ENCODE assay signal across 13 cellular contexts in the genomic region with DNA sequence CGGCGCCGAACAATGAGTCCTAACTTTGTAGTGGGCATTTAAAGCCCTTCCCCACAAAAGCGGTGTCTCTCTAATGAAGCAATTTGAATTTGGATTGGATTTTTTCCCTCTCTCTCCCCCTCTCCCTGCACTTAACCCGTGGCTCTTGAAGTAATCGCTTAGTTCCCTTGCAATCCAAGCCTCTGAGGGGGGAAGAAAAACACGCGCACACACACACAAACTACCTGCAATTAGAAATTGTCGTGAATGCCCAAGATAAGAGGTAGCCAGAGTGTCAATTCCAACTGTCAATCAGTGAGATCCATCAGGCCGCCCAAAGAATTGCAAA. TPM values are rescaled to one million over a fixed set of nuclear protein-coding genes. Genes with fewer than 3 reads are reported as not detected.
DNase-seq lines count a peak whose midpoint lies in the region; ATAC-seq, FAIRE-seq and TF ChIP-seq lines count a peak whose summit lies in the region.
"Had no signal": no experiment of that assay in that cellular context is flagged by ENCODE, and none has a peak within 500 bp of the region (broad histone marks: within the 10 kb centered on the region; RNA-seq: fewer than 3 reads in every experiment).

No MANE protein-coding gene starts in this region.

- FAIRE-seq in HepG2 (lab: Jason Lieb, UNC) = no peak
- FAIRE-seq: small intestine had no signal

- H3K79me2 ChIP-seq in HepG2 (ENCODE audit: insufficient read depth, low read length) = no peaks in the 10 kb centered on the region

- no peak for TF ChIP-seq CTCF in HepG2 (CRISPR knock-in tag; IDR thresholded peaks at IDR 0.05)
- TF ChIP-seq CTCF in right lobe of liver (IDR thresholded peaks at IDR 0.05) = no peak

- POLR2A ChIA-PET in HepG2 (lab: Yijun Ruan, JAX) (no interaction called here), T-cell (lab: Charles Lee) (no interaction called here)

- TF ChIP-seq EP300 in HepG2 (IDR thresholded peaks at IDR 0.05; ENCODE audit: low read depth in 2 of 2, low read length in 2 of 2) = no peak
- TF ChIP-seq EP300 in HepG2 (CRISPR knock-in tag; IDR thresholded peaks at IDR 0.05; ENCODE audit: borderline replicate concordance) = no peak

- CTCF ChIA-PET in HepG2 (lab: Yijun Ruan, JAX; ENCODE audit: low intra/inter-chr PET ratio, low total read pairs) = interaction anchor here (1.3 kb wide), 1 partner anchor 103 kb away, joined by 3 read pairs; no protein-coding TSS in a partner anchor
- CTCF ChIA-PET in T-cell (lab: Charles Lee) = no interaction called here

- H4K20me1 ChIP-seq in HepG2 (ENCODE audit: insufficient read depth, low read length) = no peaks in the 10 kb centered on the region

- H3K9ac ChIP-seq in HepG2 (ENCODE audit: insufficient read depth, low read depth, low read length) = no peak overlapping the region

- BruUV-seq in HepG2 (replicated peaks; lab: Mats Ljungman, UMichigan) = no TSS peak

- TF ChIP-seq RAD21 in HepG2 (CRISPR knock-in tag; IDR thresholded peaks at IDR 0.05) = no peak

- peaks cover 5 to 8% (median 7%) of the 10 kb centered on the region in 3 donors for H3K4me1 Mint-ChIP-seq in T-cell
- peaks cover 3% of the 10 kb centered on the region for H3K4me1 Mint-ChIP-seq in memory B cell

- ATAC-seq in HepG2 (no peak), right lobe of liver (no peak), T-cell (replicated peaks in 1 of 4) (no peak), memory B cell (ENCODE audit: low read depth) (no peak), HG03139 (IDR thresholded peaks at IDR 0.05; ENCODE audit: unreplicated experiment) (no peak)

- H3K27me3 ChIP-seq in HepG2 (ENCODE audit: control insufficient read depth in 1 of 2, insufficient read depth in 2 of 2, low read length in 2 of 2) (peaks cover 15 to 86% of the 10 kb centered on the region in 2 experiments), right lobe of liver (peaks cover 0 to 22% of the 10 kb centered on the region in 2 donors)

- H3K4me2 ChIP-seq in HepG2 (ENCODE audit: low read depth, low read length) = peak overlapping the region; percentile 23; the same call in 1 of the 2 replicates

- TF ChIP-seq POLR2A in HepG2 (IDR thresholded peaks at IDR 0.05; ENCODE audit: insufficient read depth in 1 of 2, low read depth in 2 of 2, low read length in 2 of 2) (no peak), right lobe of liver (IDR thresholded peaks at IDR 0.05) (no peak)

- H3K36me3 ChIP-seq in HepG2 (replicated peaks in 1 of 2; ENCODE audit: control insufficient read depth in 1 of 2, insufficient read depth in 2 of 2, low read length in 2 of 2) = no peaks in the 10 kb centered on the region
- no peaks in the 10 kb centered on the region for H3K36me3 ChIP-seq in right lobe of liver

- intact Hi-C loops in HepG2 (cut with micrococcal nuclease; ENCODE audit: unreplicated experiment) (no loop called here), right lobe of liver (cut with DNase I) (no loop called here)

- H3K27me3 Mint-ChIP-seq in T-cell = peaks cover 42 to 46% of the 10 kb centered on the region in 2 donors
- H3K27me3 Mint-ChIP-seq in memory B cell = peaks cover 25% of the 10 kb centered on the region

- no peak overlapping the region for H2AFZ ChIP-seq in HepG2 (ENCODE audit: low read length)

- no peaks in the 10 kb centered on the region for H3K9me3 ChIP-seq in HepG2 (ENCODE audit: low read length)
- no peaks in the 10 kb centered on the region for H3K9me3 ChIP-seq in right lobe of liver

- H3K9me3 Mint-ChIP-seq in T-cell (no peaks in the 10 kb centered on the region), memory B cell (no peaks in the 10 kb centered on the region)

- H3K4me1 ChIP-seq in HepG2 (ENCODE audit: insufficient read depth, low read length) (peaks cover 6% of the 10 kb centered on the region; the same call in 1 of the 2 replicates), right lobe of liver (peaks cover 0 to 27% (median 0%) of the 10 kb centered on the region in 4 donors)

- no peaks in the 10 kb centered on the region for H3K36me3 Mint-ChIP-seq in T-cell
- H3K36me3 Mint-ChIP-seq in memory B cell = no peaks in the 10 kb centered on the region

- WGBS in HepG2 (ENCODE audit: low lambda C conversion rate) = 41% methylated on average over 10 of the region's 10 CpGs
- WGBS in right lobe of liver (ENCODE audit: insufficient coverage, low coverage, low lambda C conversion rate, missing lambda C conversion rate) = 29% methylated on average over 10 of the region's 10 CpGs

- H3K4me3 ChIP-seq in HepG2 (replicated peaks in 1 of 3; ENCODE audit: insufficient read depth in 1 of 3, low read depth in 2 of 3, low read length in 3 of 3) = no peak overlapping the region
- no peak overlapping the region for H3K4me3 ChIP-seq in right lobe of liver

- H3K27ac Mint-ChIP-seq in T-cell (no peak overlapping the region), memory B cell (no peak overlapping the region)
- H3K27ac Mint-ChIP-seq: CD4-positive, CD25-positive, alpha-beta regulatory T cell had no signal

- H3K4me3 Mint-ChIP-seq in T-cell (peak overlapping the region in 2 of 3 donors; percentile 37 to 42), memory B cell (peak overlapping the region; percentile 39)

- DNase-seq in HepG2 (ENCODE audit: low spot score) = no peak
- DNase-seq in right lobe of liver = no peak
- DNase-seq in T-cell = no peak
- DNase-seq in memory B cell (ENCODE audit: low spot score in 2 of 2) = no peak
- no peak for DNase-seq in kidney glomerular epithelial cell (lab: John Stamatoyannopoulos, UW)
- no peak for DNase-seq in GDM1 (lab: John Stamatoyannopoulos, UW)
- no peak for DNase-seq in activated gamma-delta T cell (lab: John Stamatoyannopoulos, UW)
- DNase-seq: activated T-cell treated with anti-CD3 and anti-CD28 coated beads for 4 hours; CD4-positive, CD25-positive, alpha-beta regulatory T cell; NCI-H2081 treated with DMSO at 0.1 percent for 48 hours; small intestine had no signal

- H3K27ac ChIP-seq in HepG2 (ENCODE audit: extremely low read length, insufficient read depth, low read length) (no peak overlapping the region), right lobe of liver (no peak overlapping the region)
- H3K27ac ChIP-seq: epithelial cell of prostate had no signal

- in situ Hi-C loops in HepG2 (cut with HindIII; ENCODE audit: extremely low pct_ligation_motif_present, low pct_unique_long_range_greater_than_20kb) = no loop called here

RNA-seq across cellular contexts. Expression of gene LHX6, which starts 1.2 kb away (rescaled TPM):
- total RNA-seq in HepG2 (2016; rRNA removed; fragmentation: Illumina TruSeq; extraction: Trizol) (0.70 and 1.3 TPM in 2 replicates), right lobe of liver (under 1 TPM; 0.20 to 0.51 (median 0.32) TPM), T-cell (not detected)
- total RNA-seq in HepG2 (2016; cell fraction: cytosol; rRNA removed; fragmentation: Illumina TruSeq; extraction: Trizol; ENCODE audit: low read depth) = 0.18 and 0.20 TPM in 2 replicates
- 0.58 and 0.89 TPM in 2 replicates for total RNA-seq in HepG2 (2016; cell fraction: insoluble cytoplasmic fraction; rRNA removed; fragmentation: Illumina TruSeq; extraction: Trizol)
- total RNA-seq in HepG2 (2016; cell fraction: membrane; rRNA removed; fragmentation: Illumina TruSeq; extraction: Trizol) = 0.69 and 0.80 TPM in 2 replicates
- total RNA-seq in HepG2 (2016; cell fraction: nucleus; rRNA removed; fragmentation: Illumina TruSeq; extraction: Trizol) = 0.38 and 1.1 TPM in 2 replicates
- polyA plus RNA-seq in HepG2 (2011; rRNA removed) = 1.1 and 1.2 TPM in 2 replicates
- 0.94 and 1.1 TPM in 2 replicates for polyA plus RNA-seq in HepG2 (2011; cell fraction: cytosol; rRNA removed)
- polyA plus RNA-seq in HepG2 (2011; cell fraction: nucleus; rRNA removed) = 1.7 TPM in 2 replicates
- 1.0 and 1.2 TPM in 2 replicates for polyA plus RNA-seq in HepG2 (2012)
- 0.11 and 0.24 TPM in 2 replicates for polyA plus RNA-seq in HepG2 (2016; cell fraction: cytosol; fragmentation: Illumina TruSeq; extraction: Trizol; ENCODE audit: low read depth)
- polyA plus RNA-seq in HepG2 (2016; cell fraction: insoluble cytoplasmic fraction; fragmentation: Illumina TruSeq; extraction: Trizol; ENCODE audit: low read depth) = 1.2 and 1.3 TPM in 2 replicates
- 0.37 and 0.55 TPM in 2 replicates for polyA plus RNA-seq in HepG2 (2016; cell fraction: membrane; fragmentation: Illumina TruSeq; extraction: Trizol; ENCODE audit: low read depth)
- 0.93 and 1.9 TPM in 2 replicates for polyA plus RNA-seq in HepG2 (2016; cell fraction: nucleus; fragmentation: Illumina TruSeq; extraction: Trizol; ENCODE audit: insufficient read depth, low read depth)
- polyA minus RNA-seq in HepG2 (2011; rRNA and poly(A)+ RNA removed; ENCODE audit: low replicate concordance) = 0.37 and 2.3 TPM in 2 replicates
- 0.44 and 0.79 TPM in 2 replicates for polyA minus RNA-seq in HepG2 (2011; cell fraction: cytosol; rRNA and poly(A)+ RNA removed)
- 0.90 and 1.9 TPM in 2 replicates for polyA minus RNA-seq in HepG2 (2011; cell fraction: nucleus; rRNA and poly(A)+ RNA removed)
- total RNA-seq: CD4-positive, CD25-positive, alpha-beta regulatory T cell had no signal
- polyA plus RNA-seq: CD4-positive, CD25-positive, alpha-beta regulatory T cell had no signal

RNA-seq across cellular contexts. Expression of gene RBM18, which starts 37.1 kb away (rescaled TPM):
- 16.6 and 29.5 TPM in 2 replicates for total RNA-seq in HepG2 (2016; rRNA removed; fragmentation: Illumina TruSeq; extraction: Trizol)
- total RNA-seq in HepG2 (2016; cell fraction: cytosol; rRNA removed; fragmentation: Illumina TruSeq; extraction: Trizol; ENCODE audit: low read depth) = 3.8 and 5.2 TPM in 2 replicates
- 18.9 and 29.3 TPM in 2 replicates for total RNA-seq in HepG2 (2016; cell fraction: insoluble cytoplasmic fraction; rRNA removed; fragmentation: Illumina TruSeq; extraction: Trizol)
- total RNA-seq in HepG2 (2016; cell fraction: membrane; rRNA removed; fragmentation: Illumina TruSeq; extraction: Trizol) = 16.2 and 16.3 TPM in 2 replicates
- 9.0 and 10.2 TPM in 2 replicates for total RNA-seq in HepG2 (2016; cell fraction: nucleus; rRNA removed; fragmentation: Illumina TruSeq; extraction: Trizol)
- polyA plus RNA-seq in HepG2 (2011; rRNA removed) = 11.2 and 12.6 TPM in 2 replicates
- polyA plus RNA-seq in HepG2 (2011; cell fraction: cytosol; rRNA removed) = 5.3 and 8.7 TPM in 2 replicates
- polyA plus RNA-seq in HepG2 (2011; cell fraction: nucleus; rRNA removed) = 3.8 and 3.9 TPM in 2 replicates
- 7.5 and 10.2 TPM in 2 replicates for polyA plus RNA-seq in HepG2 (2012)
- polyA plus RNA-seq in HepG2 (2016; cell fraction: cytosol; fragmentation: Illumina TruSeq; extraction: Trizol; ENCODE audit: low read depth) = 12.0 and 13.9 TPM in 2 replicates
- polyA plus RNA-seq in HepG2 (2016; cell fraction: insoluble cytoplasmic fraction; fragmentation: Illumina TruSeq; extraction: Trizol; ENCODE audit: low read depth) = 30.2 and 33.4 TPM in 2 replicates
- polyA plus RNA-seq in HepG2 (2016; cell fraction: membrane; fragmentation: Illumina TruSeq; extraction: Trizol; ENCODE audit: low read depth) = 15.3 and 17.2 TPM in 2 replicates
- polyA plus RNA-seq in HepG2 (2016; cell fraction: nucleus; fragmentation: Illumina TruSeq; extraction: Trizol; ENCODE audit: insufficient read depth, low read depth) = 13.6 and 14.4 TPM in 2 replicates
- polyA minus RNA-seq in HepG2 (2011; rRNA and poly(A)+ RNA removed; ENCODE audit: low replicate concordance) = 3.5 and 17.4 TPM in 2 replicates
- polyA minus RNA-seq in HepG2 (2011; cell fraction: cytosol; rRNA and poly(A)+ RNA removed) = 8.4 and 10.2 TPM in 2 replicates
- polyA minus RNA-seq in HepG2 (2011; cell fraction: nucleus; rRNA and poly(A)+ RNA removed) = 6.8 and 9.6 TPM in 2 replicates
- 1 to 10 TPM; 3.4 to 9.3 (median 8.7) TPM for total RNA-seq in right lobe of liver
- total RNA-seq in T-cell = 10 to 100 TPM; 15.8 to 19.9 (median 17.5) TPM

RNA-seq across cellular contexts. Expression of gene MRRF, which starts 37.1 kb away (rescaled TPM):
- total RNA-seq in HepG2 (2016; rRNA removed; fragmentation: Illumina TruSeq; extraction: Trizol) (37.3 and 47.2 TPM in 2 replicates), right lobe of liver (10 to 100 TPM; 17.4 to 34.0 (median 22.6) TPM), T-cell (10 to 100 TPM; 27.7 to 34.1 (median 29.1) TPM)
- 25.8 and 26.7 TPM in 2 replicates for total RNA-seq in HepG2 (2016; cell fraction: cytosol; rRNA removed; fragmentation: Illumina TruSeq; extraction: Trizol; ENCODE audit: low read depth)
- 33.6 and 46.2 TPM in 2 replicates for total RNA-seq in HepG2 (2016; cell fraction: insoluble cytoplasmic fraction; rRNA removed; fragmentation: Illumina TruSeq; extraction: Trizol)
- total RNA-seq in HepG2 (2016; cell fraction: membrane; rRNA removed; fragmentation: Illumina TruSeq; extraction: Trizol) = 36.7 and 37.4 TPM in 2 replicates
- 28.1 and 30.3 TPM in 2 replicates for total RNA-seq in HepG2 (2016; cell fraction: nucleus; rRNA removed; fragmentation: Illumina TruSeq; extraction: Trizol)
- 37.6 and 44.3 TPM in 2 replicates for polyA plus RNA-seq in HepG2 (2011; rRNA removed)
- polyA plus RNA-seq in HepG2 (2011; cell fraction: cytosol; rRNA removed) = 17.7 and 22.3 TPM in 2 replicates
- polyA plus RNA-seq in HepG2 (2011; cell fraction: nucleus; rRNA removed) = 60.6 and 64.1 TPM in 2 replicates
- polyA plus RNA-seq in HepG2 (2012) = 26.9 and 27.3 TPM in 2 replicates
- polyA plus RNA-seq in HepG2 (2016; cell fraction: cytosol; fragmentation: Illumina TruSeq; extraction: Trizol; ENCODE audit: low read depth) = 19.2 and 20.6 TPM in 2 replicates
- polyA plus RNA-seq in HepG2 (2016; cell fraction: insoluble cytoplasmic fraction; fragmentation: Illumina TruSeq; extraction: Trizol; ENCODE audit: low read depth) = 53.7 and 54.2 TPM in 2 replicates
- 36.1 and 38.2 TPM in 2 replicates for polyA plus RNA-seq in HepG2 (2016; cell fraction: membrane; fragmentation: Illumina TruSeq; extraction: Trizol; ENCODE audit: low read depth)
- polyA plus RNA-seq in HepG2 (2016; cell fraction: nucleus; fragmentation: Illumina TruSeq; extraction: Trizol; ENCODE audit: insufficient read depth, low read depth) = 57.9 and 61.6 TPM in 2 replicates
- 30.5 and 135 TPM in 2 replicates for polyA minus RNA-seq in HepG2 (2011; rRNA and poly(A)+ RNA removed; ENCODE audit: low replicate concordance)
- 12.8 and 14.6 TPM in 2 replicates for polyA minus RNA-seq in HepG2 (2011; cell fraction: cytosol; rRNA and poly(A)+ RNA removed)
- 47.4 and 62.7 TPM in 2 replicates for polyA minus RNA-seq in HepG2 (2011; cell fraction: nucleus; rRNA and poly(A)+ RNA removed)
